8 cellular contexts compared by ENCODE assay signal in the genomic region with DNA sequence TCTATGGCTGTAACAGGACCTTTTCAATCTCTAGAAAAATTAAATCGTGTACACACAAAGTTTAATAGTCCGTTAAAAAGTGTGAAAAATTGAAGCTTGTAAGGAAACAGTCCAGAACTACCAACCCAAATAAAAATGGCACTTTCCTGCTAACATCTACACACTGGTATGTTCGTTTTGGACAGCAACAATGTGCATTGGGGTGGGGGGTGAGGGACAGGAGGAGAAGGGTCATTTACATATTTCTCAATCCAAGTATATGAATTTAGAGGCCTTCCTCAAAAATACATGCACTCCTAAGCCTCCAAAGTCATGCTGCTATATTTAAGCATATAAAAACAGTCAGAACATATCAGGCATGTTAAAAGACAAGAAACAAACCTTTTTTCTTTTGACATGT. TPM values are rescaled to one million over a fixed set of nuclear protein-coding genes. Genes with fewer than 3 reads are reported as not detected.
DNase-seq lines count a peak whose midpoint lies in the region; ATAC-seq, FAIRE-seq and TF ChIP-seq lines count a peak whose summit lies in the region.

No MANE protein-coding gene starts in this region.

- H3K27ac Mint-ChIP-seq in brain, result peak overlapping the region; percentile 57 to 100 (median 99)

- CTCF ChIA-PET in A549 (lab: Yijun Ruan, JAX), result interaction anchor here (1.2 to 7.4 kb wide), 6 partner anchors 11 to 95 kb away, joined by 3 to 60 read pairs (median 15); partner anchors contain the start of gene PIK3C2B

- H2AK5ac ChIP-seq in mesenchymal stem cell (ENCODE audit: low read length, severe bottlenecking), result no peak overlapping the region

- ATAC-seq in A549, result no peak

- H2BK15ac ChIP-seq in mesenchymal stem cell (ENCODE audit: low read depth, poor library complexity, severe bottlenecking), result no peak overlapping the region

- no peak for TF ChIP-seq POLR2A in A549 (IDR thresholded peaks at IDR 0.05; ENCODE audit: low read length)

- TF ChIP-seq RAD21 in A549 (conservative IDR thresholded peaks at IDR 0.05 in 1 of 2, IDR thresholded peaks at IDR 0.05 in 1 of 2), result no peak

- peaks cover 5% of the 10 kb centered on the region for H3K79me1 ChIP-seq in mesenchymal stem cell (replicated peaks; ENCODE audit: low read length, poor library complexity, severe bottlenecking)

- H3K9me3 Mint-ChIP-seq in brain, result no peaks in the 10 kb centered on the region

- no peak overlapping the region for H3K4ac ChIP-seq in mesenchymal stem cell (ENCODE audit: low read depth in 1 of 2, low read length in 2 of 2)

- H3K4me2 ChIP-seq in A549, result peak overlapping the region; percentile 79
- H3K4me2 ChIP-seq in mesenchymal stem cell (ENCODE audit: low read length, poor library complexity, severe bottlenecking), result peak overlapping the region; percentile 92

- TF ChIP-seq CTCF in A549 (IDR thresholded peaks at IDR 0.05), result no peak
- TF ChIP-seq CTCF in brain (conservative IDR thresholded peaks at IDR 0.05), result no peak

- no peak overlapping the region for H2BK120ac ChIP-seq in mesenchymal stem cell (ENCODE audit: low read depth, low read length)

- H3K27me3 Mint-ChIP-seq in brain, result peaks cover 28% of the 10 kb centered on the region

- no peak for FAIRE-seq in A549 (lab: Jason Lieb, UNC)

- H3K27ac ChIP-seq in A549 (peak overlapping the region; percentile 96 to 98), HUES48 (ENCODE audit: low read depth, low read length) (no peak overlapping the region), mesenchymal stem cell (ENCODE audit: low read length, poor library complexity, severe bottlenecking) (no peak overlapping the region)

- H3K18ac ChIP-seq in mesenchymal stem cell (ENCODE audit: low read depth in 1 of 2, low read length in 2 of 2), result no peak overlapping the region

- H3K4me3 ChIP-seq in A549 (peak overlapping the region; percentile 94), HUES48 (ENCODE audit: low read depth, low read length) (peak overlapping the region; percentile 95), mesenchymal stem cell (ENCODE audit: insufficient read depth in 1 of 2, low read depth in 1 of 2, low read length in 2 of 2) (peak overlapping the region; percentile 56 to 89)

- H2BK5ac ChIP-seq in mesenchymal stem cell (ENCODE audit: low read depth, low read length, poor library complexity, severe bottlenecking), result no peak overlapping the region

- H3K4me3 Mint-ChIP-seq in brain, result peak overlapping the region; percentile 89 to 100 (median 98)

- H3K27me3 ChIP-seq in HUES48 (ENCODE audit: control insufficient read depth, insufficient read depth, low read length) (no peaks in the 10 kb centered on the region), mesenchymal stem cell (ENCODE audit: control insufficient read depth in 1 of 2, insufficient read depth in 1 of 2, low read length in 2 of 2) (no peaks in the 10 kb centered on the region)

- no peak overlapping the region for H4K91ac ChIP-seq in mesenchymal stem cell (ENCODE audit: low read length)

- H3K9ac ChIP-seq in HUES48 (ENCODE audit: low read depth, low read length) (peak overlapping the region; percentile 93), mesenchymal stem cell (ENCODE audit: low read length) (peak overlapping the region; percentile 100)

- H2BK12ac ChIP-seq in mesenchymal stem cell (ENCODE audit: low read length in 2 of 2), result no peak overlapping the region

- no peak overlapping the region for H3K23ac ChIP-seq in mesenchymal stem cell (ENCODE audit: low read length in 2 of 2)

- H3K14ac ChIP-seq in mesenchymal stem cell (ENCODE audit: low read length in 2 of 2), result peak overlapping the region in 1 of 2 experiments; percentile 68

- POLR2A ChIA-PET in A549 (lab: Yijun Ruan, JAX), result interaction anchor here (4.3 kb wide), 1 partner anchor 10 kb away, joined by 16 read pairs; no protein-coding TSS in a partner anchor

- H4K8ac ChIP-seq in mesenchymal stem cell (ENCODE audit: low read length), result no peak overlapping the region

- no peak overlapping the region for H2AFZ ChIP-seq in mesenchymal stem cell (ENCODE audit: low read depth, low read length)

- H3K4me1 Mint-ChIP-seq in brain, result peaks cover 42% of the 10 kb centered on the region

- H3K4me1 ChIP-seq in A549 (peaks cover 38% of the 10 kb centered on the region), HUES48 (ENCODE audit: control insufficient read depth, insufficient read depth, low read length) (peaks cover 4% of the 10 kb centered on the region; the same call in 1 of the 2 replicates), mesenchymal stem cell (ENCODE audit: control insufficient read depth, insufficient read depth, low read depth, low read length) (peaks cover 3% of the 10 kb centered on the region)

- WGBS in A549 (ENCODE audit: missing lambda C conversion rate), result 0% methylated on average over 3 of the region's 3 CpGs
- WGBS in mesenchymal stem cell, result no CpG with 5 or more reads among the region's 3 CpGs

- no peak for DNase-seq in A549 (ENCODE audit: low read depth in 1 of 2, low spot score in 1 of 2)
- peak; percentile 37 for DNase-seq in mesenchymal stem cell
- no peak for DNase-seq in stimulated activated CD4-positive, alpha-beta T cell treated with anti-CD3 and anti-CD28 coated beads, Interleukin-4, amount 100 ng/mL, for 1 hour
- no peak for DNase-seq in GDM1 (lab: John Stamatoyannopoulos, UW)
- no peak for DNase-seq in SK-N-DZ (ENCODE audit: low spot score)
- DNase-seq in NCI-H510A treated with DMSO at 0.1 percent for 48 hours (lab: John Stamatoyannopoulos, UW), result no peak

- no peak for TF ChIP-seq EP300 in A549 (IDR thresholded peaks at IDR 0.05)

- peaks cover 56% of the 10 kb centered on the region for H3K36me3 Mint-ChIP-seq in brain

- H3K36me3 ChIP-seq in HUES48 (ENCODE audit: control insufficient read depth, insufficient read depth, low read length) (peaks cover 33% of the 10 kb centered on the region), mesenchymal stem cell (ENCODE audit: control insufficient read depth in 1 of 2, insufficient read depth in 2 of 2, low read depth in 1 of 2, low read length in 2 of 2) (peaks cover 2 to 43% of the 10 kb centered on the region in 2 experiments)

- H3K9me3 ChIP-seq in A549 (no peaks in the 10 kb centered on the region), HUES48 (ENCODE audit: control insufficient read depth, insufficient read depth, low read length) (no peaks in the 10 kb centered on the region), mesenchymal stem cell (ENCODE audit: control insufficient read depth, low read length) (no peaks in the 10 kb centered on the region)

TF ChIP-seq in A549, 52 proteins besides CTCF, POLR2A, EP300 and RAD21:
- 0 out of 2 replicates have a peak, but pooled peaks have one; percentile 19 for TF ChIP-seq HOXA7 (CRISPR knock-in tag; IDR thresholded peaks at IDR 0.05)
- TF ChIP-seq, protein P1, sequence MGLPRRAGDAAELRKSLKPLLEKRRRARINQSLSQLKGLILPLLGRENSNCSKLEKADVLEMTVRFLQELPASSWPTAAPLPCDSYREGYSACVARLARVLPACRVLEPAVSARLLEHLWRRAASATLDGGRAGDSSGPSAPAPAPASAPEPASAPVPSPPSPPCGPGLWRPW (IDR thresholded peaks at IDR 0.05), result no peak

RNA-seq across cellular contexts. Expression of gene PPP1R15B, which starts 2.5 kb away (rescaled TPM):
- 49.1 and 51.9 TPM in 2 replicates for polyA plus RNA-seq in A549 (2011; rRNA removed)
- polyA plus RNA-seq in A549 (2012; cell fraction: cytosol; rRNA removed), result 18.5 and 22.6 TPM in 2 replicates
- polyA plus RNA-seq in A549 (2012; cell fraction: nucleus; rRNA removed), result 17.7 and 22.8 TPM in 2 replicates
- 26.9 to 27.8 TPM (median 27.2 TPM) in 3 replicates for polyA plus RNA-seq in A549 (2017; fragmentation: RNase III; extraction: RNeasy Plus Mini Kit Qiagen cat#74134 plus additional on column Dnase treatment)
- polyA minus RNA-seq in A549 (2011; rRNA and poly(A)+ RNA removed), result 52.6 and 57.4 TPM in 2 replicates
- 11.4 TPM for polyA plus RNA-seq in brain (ENCODE audit: insufficient read depth, low read depth, low replicate concordance)
- polyA plus RNA-seq in mesenchymal stem cell (2013, experiment 1 of 2), result 19.9 TPM
- polyA plus RNA-seq in mesenchymal stem cell (2013, experiment 2 of 2), result 19.0 TPM
- 38.7 and 40.1 TPM in 2 replicates for polyA plus RNA-seq in SK-N-DZ (2014; cell fraction: cytosol; rRNA removed)
- 12.8 and 17.6 TPM in 2 replicates for polyA plus RNA-seq in SK-N-DZ (2014; cell fraction: nucleus; rRNA removed)

RNA-seq across cellular contexts. Expression of gene PLEKHA6, which starts 49.4 kb away (rescaled TPM):
- polyA plus RNA-seq in A549 (2011; rRNA removed), result 13.0 and 16.4 TPM in 2 replicates
- 12.1 and 14.8 TPM in 2 replicates for polyA plus RNA-seq in A549 (2012; cell fraction: cytosol; rRNA removed)
- 54.7 and 55.1 TPM in 2 replicates for polyA plus RNA-seq in A549 (2012; cell fraction: nucleus; rRNA removed)
- polyA plus RNA-seq in A549 (2017; fragmentation: RNase III; extraction: RNeasy Plus Mini Kit Qiagen cat#74134 plus additional on column Dnase treatment), result 17.9 to 26.2 TPM (median 23.4 TPM) in 3 replicates
- 12.4 and 13.0 TPM in 2 replicates for polyA minus RNA-seq in A549 (2011; rRNA and poly(A)+ RNA removed)
- polyA plus RNA-seq in brain (ENCODE audit: insufficient read depth, low read depth, low replicate concordance), result 27.8 TPM
- polyA plus RNA-seq in mesenchymal stem cell (2013, experiment 1 of 2), result 4.0 TPM
- polyA plus RNA-seq in mesenchymal stem cell (2013, experiment 2 of 2), result 4.8 TPM
- 17.1 and 19.1 TPM in 2 replicates for polyA plus RNA-seq in SK-N-DZ (2014; cell fraction: cytosol; rRNA removed)
- 31.2 and 68.2 TPM in 2 replicates for polyA plus RNA-seq in SK-N-DZ (2014; cell fraction: nucleus; rRNA removed)

Comparison
In these comparisons a context has a peak if more than half of its experiments do, and no peak if none do; other contexts are left out.
1. H3K27ac ChIP-seq: peak in A549 (2 of 2); none in HUES48 (single experiment) and mesenchymal stem cell (single experiment).
2. Peak in every context shown above with its lines, with median percentiles within 50 percentile points of each other: H3K4me3 ChIP-seq.